ENCODE assay signal across 8 cellular contexts in the genomic region with DNA sequence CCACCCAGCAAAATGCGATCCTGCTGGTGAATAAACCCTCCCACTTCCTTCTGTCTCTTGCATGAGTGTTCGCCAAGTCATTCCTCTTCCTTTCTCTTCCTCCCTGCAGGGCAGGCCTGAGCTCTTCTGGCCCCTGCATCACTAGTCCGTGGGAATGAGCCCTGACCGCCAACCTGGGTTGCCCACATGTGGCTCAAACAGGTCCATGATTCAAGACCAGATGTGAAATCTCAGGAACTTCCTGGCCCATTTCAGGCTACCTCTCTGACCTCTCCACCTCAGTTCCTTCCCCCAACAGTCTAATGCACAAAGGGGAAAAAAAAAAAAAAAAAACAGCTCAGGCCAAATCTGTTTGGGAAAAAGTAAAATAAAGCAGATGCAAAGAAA. TPM values are rescaled to one million over a fixed set of nuclear protein-coding genes. Genes with fewer than 3 reads are reported as not detected.
DNase-seq lines count a peak whose midpoint lies in the region; ATAC-seq and TF ChIP-seq lines count a peak whose summit lies in the region.

No MANE protein-coding gene starts in this region.

- peaks cover 2% of the 10 kb centered on the region for H3K27me3 Mint-ChIP-seq in T-helper 2 cell treated with Interferon-gamma antibody and Interleukin-4, amounts not matched to agents 5 μg/mL and 100 μg/mL, for 36 hours (ENCODE audit: low read depth)
- peaks cover 0 to 9% (median 0%) of the 10 kb centered on the region in 5 donors for H3K27me3 Mint-ChIP-seq in naive thymus-derived CD4-positive, alpha-beta T cell

- H3K36me3 Mint-ChIP-seq in T-helper 2 cell treated with Interferon-gamma antibody and Interleukin-4, amounts not matched to agents 5 μg/mL and 100 μg/mL, for 36 hours (ENCODE audit: low read depth), result no peaks in the 10 kb centered on the region
- H3K36me3 Mint-ChIP-seq in naive thymus-derived CD4-positive, alpha-beta T cell, result no peaks in the 10 kb centered on the region

- DNase-seq in T-helper 2 cell treated with Interferon-gamma antibody and Interleukin-4, amounts not matched to agents 5 μg/mL and 100 μg/mL, for 36 hours (ENCODE audit: low spot score), result peak; percentile 14
- DNase-seq in T-helper 2 cell (no peak), RWPE2 (ENCODE audit: low spot score) (peak; percentile 67), esophagus squamous epithelium (lab: John Stamatoyannopoulos, UW) (no peak), psoas muscle (no peak), putamen (ENCODE audit: low spot score) (no peak), DMS79 treated with DMSO at 0.1 percent for 48 hours (lab: John Stamatoyannopoulos, UW) (no peak)
- DNase-seq in naive thymus-derived CD4-positive, alpha-beta T cell, result no peak

- peaks cover 29% of the 10 kb centered on the region for H3K4me1 ChIP-seq in RWPE2 (ENCODE audit: insufficient read depth, poor library complexity, severe bottlenecking)
- peaks cover 24 to 49% (median 34%) of the 10 kb centered on the region in 3 donors for H3K4me1 ChIP-seq in esophagus squamous epithelium
- peaks cover 29% of the 10 kb centered on the region for H3K4me1 ChIP-seq in psoas muscle
- H3K4me1 ChIP-seq in naive thymus-derived CD4-positive, alpha-beta T cell (ENCODE audit: control insufficient read depth in 2 of 2, insufficient read depth in 2 of 2, low read length in 2 of 2), result peaks cover 0 to 4% of the 10 kb centered on the region in 2 donors

- TF ChIP-seq CTCF in RWPE2 (IDR thresholded peaks at IDR 0.05; ENCODE audit: poor library complexity, severe bottlenecking), result no peak
- no peak for TF ChIP-seq CTCF in esophagus squamous epithelium (IDR thresholded peaks at IDR 0.05)
- TF ChIP-seq CTCF in psoas muscle (IDR thresholded peaks at IDR 0.05), result no peak

- H3K27me3 ChIP-seq in RWPE2 (ENCODE audit: insufficient read depth, poor library complexity, severe bottlenecking) (no peaks in the 10 kb centered on the region), esophagus squamous epithelium (no peaks in the 10 kb centered on the region), psoas muscle (ENCODE audit: insufficient read depth in 3 of 3, low read length in 2 of 3) (no peaks in the 10 kb centered on the region)
- H3K27me3 ChIP-seq in naive thymus-derived CD4-positive, alpha-beta T cell (ENCODE audit: control insufficient read depth in 2 of 2, insufficient read depth in 2 of 2, low read length in 2 of 2), result no peaks in the 10 kb centered on the region

- peak overlapping the region; percentile 91 for H3K27ac Mint-ChIP-seq in T-helper 2 cell treated with Interferon-gamma antibody and Interleukin-4, amounts not matched to agents 5 μg/mL and 100 μg/mL, for 36 hours
- H3K27ac Mint-ChIP-seq in naive thymus-derived CD4-positive, alpha-beta T cell, result peak overlapping the region in 4 of 9 donors; percentile 39 to 95 (median 68)

- no peak for TF ChIP-seq POLR2A in esophagus squamous epithelium (IDR thresholded peaks at IDR 0.05)

- CTCF ChIA-PET in naive thymus-derived CD4-positive, alpha-beta T cell (lab: Charles Lee), result interaction anchor here (0.6 to 1.0 kb wide), 3 partner anchors 43 to 100 kb away, joined by 3 to 5 read pairs (median 3); no protein-coding TSS in a partner anchor

- peak overlapping the region; percentile 77 for H3K4me3 Mint-ChIP-seq in T-helper 2 cell treated with Interferon-gamma antibody and Interleukin-4, amounts not matched to agents 5 μg/mL and 100 μg/mL, for 36 hours
- H3K4me3 Mint-ChIP-seq in naive thymus-derived CD4-positive, alpha-beta T cell, result peak overlapping the region in 1 of 10 donors; percentile 76

- H3K4me1 Mint-ChIP-seq in T-helper 2 cell treated with Interferon-gamma antibody and Interleukin-4, amounts not matched to agents 5 μg/mL and 100 μg/mL, for 36 hours (ENCODE audit: low read depth), result peaks cover 19% of the 10 kb centered on the region
- H3K4me1 Mint-ChIP-seq in naive thymus-derived CD4-positive, alpha-beta T cell, result peaks cover 0 to 31% (median 13%) of the 10 kb centered on the region in 7 donors

- H3K9me3 ChIP-seq in RWPE2 (ENCODE audit: severe bottlenecking) (no peaks in the 10 kb centered on the region), esophagus squamous epithelium (no peaks in the 10 kb centered on the region), psoas muscle (no peaks in the 10 kb centered on the region)
- no peaks in the 10 kb centered on the region for H3K9me3 ChIP-seq in naive thymus-derived CD4-positive, alpha-beta T cell (ENCODE audit: control insufficient read depth in 2 of 3, low read length in 3 of 3)

- H3K36me3 ChIP-seq in RWPE2 (ENCODE audit: low read depth), result no peaks in the 10 kb centered on the region
- H3K36me3 ChIP-seq in esophagus squamous epithelium, result no peaks in the 10 kb centered on the region
- no peaks in the 10 kb centered on the region for H3K36me3 ChIP-seq in psoas muscle (ENCODE audit: insufficient read depth in 1 of 2, low read depth in 1 of 2)
- H3K36me3 ChIP-seq in naive thymus-derived CD4-positive, alpha-beta T cell (ENCODE audit: control insufficient read depth in 2 of 3, insufficient read depth in 3 of 3, low read length in 3 of 3), result no peaks in the 10 kb centered on the region

- intact Hi-C loops in esophagus squamous epithelium (cut with DNase I), result no loop called here
- intact Hi-C loops in psoas muscle (cut with DNase I), result no loop called here
- intact Hi-C loops in naive thymus-derived CD4-positive, alpha-beta T cell (cut with micrococcal nuclease), result no loop called here

- POLR2A ChIA-PET in naive thymus-derived CD4-positive, alpha-beta T cell (lab: Charles Lee), result interaction anchor here (0.8 kb wide), 1 partner anchor 11 kb away, joined by 5 read pairs; no protein-coding TSS in a partner anchor

- 0 to 22% methylated on average over 3 to 4 of the region's 4 CpGs for WGBS in esophagus squamous epithelium, 2 donors
- WGBS in psoas muscle, 3 donors, result 32 to 45% (median 42%) methylated on average over 4 of the region's 4 CpGs

- no peaks in the 10 kb centered on the region for H3K9me3 Mint-ChIP-seq in T-helper 2 cell treated with Interferon-gamma antibody and Interleukin-4, amounts not matched to agents 5 μg/mL and 100 μg/mL, for 36 hours
- H3K9me3 Mint-ChIP-seq in naive thymus-derived CD4-positive, alpha-beta T cell, result no peaks in the 10 kb centered on the region

- peak overlapping the region; percentile 96 for H3K27ac ChIP-seq in RWPE2 (ENCODE audit: poor library complexity, severe bottlenecking)
- peak overlapping the region; percentile 88 to 95 (median 88) for H3K27ac ChIP-seq in esophagus squamous epithelium
- H3K27ac ChIP-seq in psoas muscle, result peak overlapping the region; percentile 86
- no peak overlapping the region for H3K27ac ChIP-seq in naive thymus-derived CD4-positive, alpha-beta T cell (ENCODE audit: low read depth, low read length)

- ATAC-seq in RWPE2 (ENCODE audit: low read depth), result peak; percentile 43
- no peak for ATAC-seq in psoas muscle
- ATAC-seq in naive thymus-derived CD4-positive, alpha-beta T cell, result no peak

- H3K4me3 ChIP-seq in RWPE2 (ENCODE audit: severe bottlenecking) (no peak overlapping the region), esophagus squamous epithelium (peak overlapping the region in 2 of 4 donors; percentile 26 to 38), psoas muscle (no peak overlapping the region)
- H3K4me3 ChIP-seq in naive thymus-derived CD4-positive, alpha-beta T cell (ENCODE audit: low read length), result no peak overlapping the region

RNA-seq across cellular contexts. Expression of gene YWHAG, which starts 5.4 kb away (rescaled TPM):
- total RNA-seq in esophagus squamous epithelium (10 to 100 TPM; 52.8 to 97.7 (median 66.3) TPM), psoas muscle (100 to 1,000 TPM; 342 to 421 (median 401) TPM)
- polyA plus RNA-seq in psoas muscle, result 100 to 1,000 TPM; 204 to 523 (median 213) TPM
- 10 to 100 TPM; 27.7 to 98.3 (median 39.6) TPM for total RNA-seq in naive thymus-derived CD4-positive, alpha-beta T cell
- 1 to 10 TPM; 1.4 to 1.6 TPM for polyA plus RNA-seq in naive thymus-derived CD4-positive, alpha-beta T cell

RNA-seq across cellular contexts. Expression of gene SSC4D, which starts 45.3 kb away (rescaled TPM):
- under 1 TPM in 1 of 4 donors, not detected in 3; 0.48 TPM for total RNA-seq in esophagus squamous epithelium
- 1 to 10 TPM in 1 of 4 donors, under 1 TPM in 3; 0.79 to 1.0 (median 0.86) TPM for total RNA-seq in psoas muscle
- polyA plus RNA-seq in psoas muscle, result 1 to 10 TPM; 1.3 to 3.3 (median 2.7) TPM
- total RNA-seq in naive thymus-derived CD4-positive, alpha-beta T cell, result under 1 TPM in 1 of 5 experiments, not detected in 4; 0.24 TPM
- polyA plus RNA-seq in naive thymus-derived CD4-positive, alpha-beta T cell, result under 1 TPM in 1 of 2 donors, not detected in 1; 0.35 TPM

Comparison
In these comparisons a context has a peak if more than half of its experiments do, and no peak if none do; other contexts are left out.
1. DNase-seq: peak in T-helper 2 cell treated with Interferon-gamma antibody and Interleukin-4, amounts not matched to agents 5 μg/mL and 100 μg/mL, for 36 hours (single experiment) and RWPE2 (single experiment); none in T-helper 2 cell (0 of 5), esophagus squamous epithelium (single experiment), psoas muscle (0 of 2), putamen (single experiment), DMS79 treated with DMSO at 0.1 percent for 48 hours (single experiment) and naive thymus-derived CD4-positive, alpha-beta T cell (0 of 9).